Comparison of ENCODE assay signal across 20 cellular contexts in genomic region chr13:79497852-79498251, GRCh38. TPM values are rescaled to one million over a fixed set of nuclear protein-coding genes. Genes with fewer than 3 reads are reported as not detected.
A peak's percentile ranks its signal among the peaks of the same experiment; 100 is the strongest.
DNase-seq lines count a peak whose midpoint lies in the region; ATAC-seq, FAIRE-seq and TF ChIP-seq lines count a peak whose summit lies in the region.
"Had no signal": no experiment of that assay in that cellular context is flagged by ENCODE, and none has a peak within 500 bp of the region (broad histone marks: within the 10 kb centered on the region; RNA-seq: fewer than 3 reads in every experiment).

No MANE protein-coding gene starts in this region.

- H3K27me3 ChIP-seq in keratinocyte (ENCODE audit: control insufficient read depth, extremely low read depth, insufficient read depth, low read length), result no peaks in the 10 kb centered on the region
- H3K27me3 ChIP-seq: SJCRH30 had no signal

- peaks cover 92% of the 10 kb centered on the region for H3K4me1 Mint-ChIP-seq in activated T-cell treated with anti-CD3 and anti-CD28 coated beads, Interleukin-2, amount 50 U/mL, for 24 hours (ENCODE audit: low read depth)
- H3K4me1 Mint-ChIP-seq in activated T-cell treated with anti-CD3 and anti-CD28 coated beads, Interleukin-2, amount 50 U/mL, for 4 hours (ENCODE audit: low read depth), result peaks cover 84% of the 10 kb centered on the region

- peak overlapping the region; percentile 42 for H3K27ac Mint-ChIP-seq in activated T-cell treated with anti-CD3 and anti-CD28 coated beads, Interleukin-2, amount 50 U/mL, for 24 hours

- H3K27ac ChIP-seq in HEK293 (ENCODE audit: extremely low read depth, low read depth, low read length), result no peak overlapping the region
- no peak overlapping the region for H3K27ac ChIP-seq in keratinocyte (ENCODE audit: control insufficient read depth, insufficient read depth, low read length)
- H3K27ac ChIP-seq: C4-2B, HL-60, SJCRH30 had no signal

- H4K20me1 ChIP-seq in keratinocyte (ENCODE audit: control insufficient read depth, extremely low read depth, insufficient read depth, low read length), result no peaks in the 10 kb centered on the region

- peak overlapping the region; percentile 87 for H3K4me2 ChIP-seq in keratinocyte (ENCODE audit: control insufficient read depth, extremely low read depth, insufficient read depth, low read depth, low read length)

- H3K27me3 Mint-ChIP-seq in activated T-cell treated with anti-CD3 and anti-CD28 coated beads, Interleukin-2, amount 50 U/mL, for 24 hours, result no peaks in the 10 kb centered on the region
- no peaks in the 10 kb centered on the region for H3K27me3 Mint-ChIP-seq in activated T-cell treated with anti-CD3 and anti-CD28 coated beads, Interleukin-2, amount 50 U/mL, for 4 hours (ENCODE audit: low read depth)

- no peak overlapping the region for H3K4me3 Mint-ChIP-seq in activated T-cell treated with anti-CD3 and anti-CD28 coated beads, Interleukin-2, amount 50 U/mL, for 24 hours
- no peak overlapping the region for H3K4me3 Mint-ChIP-seq in activated T-cell treated with anti-CD3 and anti-CD28 coated beads, Interleukin-2, amount 50 U/mL, for 4 hours

- dilution Hi-C loops in keratinocyte (cut with MboI; ENCODE audit: extremely low pct_ligation_motif_present, low sequenced_read_pairs), result no loop called here

- POLR2A ChIA-PET in HEK293 (lab: Yijun Ruan, JAX), result no interaction called here

- H3K36me3 ChIP-seq in HEK293 (ENCODE audit: control insufficient read depth in 2 of 2, insufficient read depth in 1 of 2, low read length in 2 of 2) (no peaks in the 10 kb centered on the region), keratinocyte (ENCODE audit: control insufficient read depth in 2 of 2, extremely low read depth in 1 of 2, insufficient read depth in 2 of 2, low read length in 2 of 2) (no peaks in the 10 kb centered on the region)
- H3K36me3 ChIP-seq: SJCRH30 had no signal

- no peak for TF ChIP-seq POLR2A in GM12892 (IDR thresholded peaks at IDR 0.05; ENCODE audit: low read depth, low read length)

- FAIRE-seq in GM12892 (lab: Jason Lieb, UNC) (peak; percentile 62), keratinocyte (lab: Jason Lieb, UNC) (no peak)
- FAIRE-seq: D721Med, H54 had no signal

- H3K4me1 ChIP-seq in HEK293 (ENCODE audit: control insufficient read depth, insufficient read depth, low read length), result no peaks in the 10 kb centered on the region
- H3K4me1 ChIP-seq in keratinocyte (ENCODE audit: control insufficient read depth, extremely low read depth, insufficient read depth, low read length), result peaks cover 64% of the 10 kb centered on the region
- H3K4me1 ChIP-seq: SJCRH30 had no signal

- no peak for DNase-seq in activated T-cell treated with anti-CD3 and anti-CD28 coated beads, Interleukin-2, amount 50 U/mL, for 24 hours
- DNase-seq in activated T-cell treated with anti-CD3 and anti-CD28 coated beads, Interleukin-2, amount 50 U/mL, for 4 hours, result no peak
- no peak for DNase-seq in GM12892 (ENCODE audit: insufficient read length)
- DNase-seq in keratinocyte (ENCODE audit: low read depth, low spot score), result no peak
- DNase-seq in NOMO-1 treated with DMSO at 0.1 percent for 48 hours (lab: John Stamatoyannopoulos, UW; ENCODE audit: unreplicated experiment), result no peak
- DNase-seq: ACHN, AML-193, IMR-90, Karpas-422, NCI-H1417 treated with DMSO at 0.1 percent for 48 hours, NCI-H187 treated with DMSO at 0.1 percent for 48 hours, NCI-H226, NCI-H524, SJCRH30 had no signal

- H3K9me3 ChIP-seq in HEK293 (ENCODE audit: control insufficient read depth, insufficient read depth, low read depth, low read length) (no peaks in the 10 kb centered on the region), keratinocyte (ENCODE audit: control insufficient read depth, low read depth, low read length) (no peaks in the 10 kb centered on the region)

- H3K79me2 ChIP-seq in keratinocyte (ENCODE audit: control insufficient read depth, insufficient read depth, low read length), result peaks cover 100% of the 10 kb centered on the region

- H2AFZ ChIP-seq in keratinocyte (ENCODE audit: control insufficient read depth, low read length), result no peak overlapping the region

- no peaks in the 10 kb centered on the region for H3K9me1 ChIP-seq in keratinocyte (ENCODE audit: control insufficient read depth, extremely low read depth, insufficient read depth, low read length)

- H3K4me3 ChIP-seq in HEK293 (ENCODE audit: low read depth, low read length) (no peak overlapping the region), keratinocyte (ENCODE audit: control insufficient read depth in 2 of 3, extremely low read depth in 1 of 3, insufficient read depth in 2 of 3, low read depth in 1 of 3, low read length in 3 of 3) (no peak overlapping the region)
- H3K4me3 ChIP-seq: SJCRH30 had no signal

- TF ChIP-seq CTCF in HEK293 (tag by site-specific recombination; IDR thresholded peaks at IDR 0.05), result no peak
- no peak for TF ChIP-seq CTCF in keratinocyte (optimal IDR thresholded peaks at IDR 0.05 in 1 of 3, IDR thresholded peaks at IDR 0.05 in 1 of 3, conservative IDR thresholded peaks at IDR 0.05 in 1 of 3; ENCODE audit: extremely low read depth in 1 of 3, insufficient read depth in 2 of 3, low read length in 3 of 3)

- CTCF ChIA-PET in HEK293 (lab: Yijun Ruan, JAX), result no interaction called here

- no peaks in the 10 kb centered on the region for H3K9me3 Mint-ChIP-seq in activated T-cell treated with anti-CD3 and anti-CD28 coated beads, Interleukin-2, amount 50 U/mL, for 24 hours
- no peaks in the 10 kb centered on the region for H3K9me3 Mint-ChIP-seq in activated T-cell treated with anti-CD3 and anti-CD28 coated beads, Interleukin-2, amount 50 U/mL, for 4 hours

- peaks cover 41% of the 10 kb centered on the region for H3K36me3 Mint-ChIP-seq in activated T-cell treated with anti-CD3 and anti-CD28 coated beads, Interleukin-2, amount 50 U/mL, for 24 hours (ENCODE audit: low read depth)
- H3K36me3 Mint-ChIP-seq in activated T-cell treated with anti-CD3 and anti-CD28 coated beads, Interleukin-2, amount 50 U/mL, for 4 hours (ENCODE audit: insufficient read depth), result peaks cover 22% of the 10 kb centered on the region

- ATAC-seq in activated T-cell treated with anti-CD3 and anti-CD28 coated beads, Interleukin-2, amount 50 U/mL, for 4 hours, result no peak
- ATAC-seq in HG03354 (IDR thresholded peaks at IDR 0.05; ENCODE audit: poor library complexity, severe bottlenecking, unreplicated experiment), result no peak

- H3K9ac ChIP-seq in keratinocyte (ENCODE audit: control insufficient read depth, extremely low read depth, insufficient read depth, low read length), result no peak overlapping the region

TF ChIP-seq in HEK293, 187 proteins besides CTCF, POLR2A, EP300 and RAD21:
- TF ChIP-seq SP3 (tag by site-specific recombination; IDR thresholded peaks at IDR 0.05), result no peak
- TF ChIP-seq, protein P1, sequence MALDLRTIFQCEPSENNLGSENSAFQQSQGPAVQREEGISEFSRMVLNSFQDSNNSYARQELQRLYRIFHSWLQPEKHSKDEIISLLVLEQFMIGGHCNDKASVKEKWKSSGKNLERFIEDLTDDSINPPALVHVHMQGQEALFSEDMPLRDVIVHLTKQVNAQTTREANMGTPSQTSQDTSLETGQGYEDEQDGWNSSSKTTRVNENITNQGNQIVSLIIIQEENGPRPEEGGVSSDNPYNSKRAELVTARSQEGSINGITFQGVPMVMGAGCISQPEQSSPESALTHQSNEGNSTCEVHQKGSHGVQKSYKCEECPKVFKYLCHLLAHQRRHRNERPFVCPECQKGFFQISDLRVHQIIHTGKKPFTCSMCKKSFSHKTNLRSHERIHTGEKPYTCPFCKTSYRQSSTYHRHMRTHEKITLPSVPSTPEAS (tag by site-specific recombination; IDR thresholded peaks at IDR 0.05), result peak; percentile 1; the same call in 1 of the 2 replicates
TF ChIP-seq in HEK293: peak in this region for 1.

RNA-seq across cellular contexts. Expression of gene NDFIP2, which starts 16.9 kb away (rescaled TPM):
- 100 to 1,000 TPM; 248 to 281 (median 274) TPM for total RNA-seq in activated T-cell treated with anti-CD3 and anti-CD28 coated beads, Interleukin-2, amount 50 U/mL, for 4 hours
- 25.2 TPM for polyA plus RNA-seq in GM12892 (2012; ENCODE audit: missing spikeins)
- polyA plus RNA-seq in keratinocyte, result 119 to 244 TPM (median 209 TPM) in 3 replicates
- polyA plus RNA-seq in keratinocyte (2011; ENCODE audit: low read depth), result 126 TPM
- polyA plus RNA-seq in keratinocyte (2011; cell fraction: cytosol; rRNA removed), result 83.4 and 168 TPM in 2 replicates
- 141 and 143 TPM in 2 replicates for polyA plus RNA-seq in keratinocyte (2011; cell fraction: nucleus; rRNA removed)
- polyA plus RNA-seq in keratinocyte (2012; ENCODE audit: low replicate concordance), result 109 and 156 TPM in 2 replicates
- polyA minus RNA-seq in keratinocyte, result 113 to 127 TPM (median 125 TPM) in 3 replicates
- polyA minus RNA-seq in keratinocyte (2011; cell fraction: cytosol; rRNA and poly(A)+ RNA removed), result 103 TPM
- polyA minus RNA-seq in keratinocyte (2011; cell fraction: nucleus; rRNA and poly(A)+ RNA removed), result 127 and 253 TPM in 2 replicates
